16 cellular contexts compared by ENCODE assay signal in genomic region chr19:42078538-42079275, GRCh38. TPM values are rescaled to one million over a fixed set of nuclear protein-coding genes. Genes with fewer than 3 reads are reported as not detected.
DNase-seq lines count a peak whose midpoint lies in the region; ATAC-seq, FAIRE-seq and TF ChIP-seq lines count a peak whose summit lies in the region.
"Had no signal": no experiment of that assay in that cellular context is flagged by ENCODE, and none has a peak within 500 bp of the region (broad histone marks: within the 10 kb centered on the region; RNA-seq: fewer than 3 reads in every experiment).

No MANE protein-coding gene starts in this region.

- H4K20me1 ChIP-seq in HCT116 (ENCODE audit: insufficient read depth) (peaks cover under 1% of the 10 kb centered on the region; the same call in 1 of the 2 replicates), astrocyte (ENCODE audit: insufficient read depth, low read length) (peaks cover 61% of the 10 kb centered on the region)

- peak overlapping the region in 4 of 8 donors; percentile 6 to 92 (median 64) for H3K4me3 Mint-ChIP-seq in CD4-positive, alpha-beta memory T cell
- H3K4me3 Mint-ChIP-seq in astrocyte (ENCODE audit: unreplicated experiment), result peak overlapping the region; percentile 95
- peak overlapping the region; percentile 96 for H3K4me3 Mint-ChIP-seq in nephron progenitor cell

- H3K4me1 ChIP-seq in CD4-positive, alpha-beta memory T cell (ENCODE audit: insufficient read depth, low read length), result peaks cover 24% of the 10 kb centered on the region
- peaks cover 11 to 33% of the 10 kb centered on the region in 2 experiments for H3K4me1 ChIP-seq in HCT116 (ENCODE audit: control insufficient read depth in 1 of 2, insufficient read depth in 2 of 2, low read length in 2 of 2)
- peaks cover 21% of the 10 kb centered on the region for H3K4me1 ChIP-seq in astrocyte (ENCODE audit: insufficient read depth, low read length)

- no TSS peak for BruUV-seq in HCT116 (replicated peaks; lab: Mats Ljungman, UMichigan)

- peaks cover 13 to 45% of the 10 kb centered on the region in 2 donors for H3K36me3 Mint-ChIP-seq in CD4-positive, alpha-beta memory T cell
- H3K36me3 Mint-ChIP-seq in astrocyte (ENCODE audit: low read depth, unreplicated experiment) (peaks cover 15% of the 10 kb centered on the region), nephron progenitor cell (ENCODE audit: low read depth) (peaks cover 41% of the 10 kb centered on the region)

- POLR2A ChIA-PET in CD4-positive, alpha-beta memory T cell (lab: Charles Lee; ENCODE audit: partially characterized antibody), result interaction anchor here (1.4 kb wide), 1 partner anchor 219 kb away, joined by 3 read pairs; the partner anchor contains the start of gene RPS19
- POLR2A ChIA-PET in HCT116 (lab: Charles Lee), result interaction anchor here (0.6 kb wide), 1 partner anchor 51 kb away, joined by 3 read pairs; no protein-coding TSS in a partner anchor

- CTCF ChIA-PET in CD4-positive, alpha-beta memory T cell (lab: Charles Lee; ENCODE audit: partially characterized antibody), result interaction anchor here (0.6 kb wide), 1 partner anchor 31 kb away, joined by 3 read pairs; no protein-coding TSS in a partner anchor
- CTCF ChIA-PET in HCT116 (lab: Charles Lee), result interaction anchor here (1.1 kb wide), 1 partner anchor 44 kb away, joined by 5 read pairs; no protein-coding TSS in a partner anchor

- H3K9me2 ChIP-seq in HCT116 (ENCODE audit: insufficient read depth), result no peaks in the 10 kb centered on the region

- H2AFZ ChIP-seq in HCT116 (ENCODE audit: low read depth, low read length, poor library complexity, severe bottlenecking) (no peak overlapping the region), astrocyte (ENCODE audit: low read depth, low read length) (no peak overlapping the region)

- TF ChIP-seq POLR2A in HCT116 (IDR thresholded peaks at IDR 0.05; ENCODE audit: borderline replicate concordance, extremely low read depth, insufficient read depth, insufficient read length), result no peak

- H3K27me3 Mint-ChIP-seq in CD4-positive, alpha-beta memory T cell, result no peaks in the 10 kb centered on the region
- no peaks in the 10 kb centered on the region for H3K27me3 Mint-ChIP-seq in astrocyte (ENCODE audit: low read depth, unreplicated experiment)
- no peaks in the 10 kb centered on the region for H3K27me3 Mint-ChIP-seq in nephron progenitor cell (ENCODE audit: low read depth, poor library complexity)

- peaks cover 30 to 48% (median 42%) of the 10 kb centered on the region in 4 donors for H3K4me1 Mint-ChIP-seq in CD4-positive, alpha-beta memory T cell
- peaks cover 32% of the 10 kb centered on the region for H3K4me1 Mint-ChIP-seq in astrocyte (ENCODE audit: low read depth, unreplicated experiment)
- peaks cover 42% of the 10 kb centered on the region for H3K4me1 Mint-ChIP-seq in nephron progenitor cell

- TF ChIP-seq CTCF in HCT116 (IDR thresholded peaks at IDR 0.05 in 2 of 3, conservative IDR thresholded peaks at IDR 0.05 in 1 of 3; ENCODE audit: borderline replicate concordance in 1 of 3, insufficient read depth in 1 of 3, low read depth in 2 of 3, low read length in 2 of 3) (no peak), astrocyte (IDR thresholded peaks at IDR 0.05; ENCODE audit: insufficient read depth, low read depth, low read length) (no peak), nephron progenitor cell (IDR thresholded peaks at IDR 0.05) (no peak)

- intact Hi-C loops in CD4-positive, alpha-beta memory T cell (cut with micrococcal nuclease), result loop anchor here (5.0 kb wide), 2 partner anchors 216 to 344 kb away; partner anchors contain the start of gene RPS19
- intact Hi-C loops in HCT116 (cut with micrococcal nuclease), result loop anchor here (10.0 kb wide), 1 partner anchor 446 kb away; the partner anchor contains the start of gene CEACAM1

- H3K36me3 ChIP-seq in CD4-positive, alpha-beta memory T cell (ENCODE audit: insufficient read depth, low read length), result peaks cover 32% of the 10 kb centered on the region
- peaks cover 19 to 30% of the 10 kb centered on the region in 2 experiments for H3K36me3 ChIP-seq in HCT116 (ENCODE audit: control insufficient read depth in 1 of 2, insufficient read depth in 2 of 2, low read length in 2 of 2)
- peaks cover 24% of the 10 kb centered on the region for H3K36me3 ChIP-seq in astrocyte (ENCODE audit: insufficient read depth, low read length)

- ATAC-seq in HCT116, result no peak
- no peak for ATAC-seq in GM19395 (IDR thresholded peaks at IDR 0.05; ENCODE audit: unreplicated experiment)
- ATAC-seq: gastrocnemius medialis had no signal

- FAIRE-seq in astrocyte (lab: Jason Lieb, UNC), result no peak

- TF ChIP-seq RAD21 in HCT116 (IDR thresholded peaks at IDR 0.05; ENCODE audit: low read depth), result no peak

- peak overlapping the region in 4 of 7 donors; percentile 74 to 97 (median 90) for H3K27ac Mint-ChIP-seq in CD4-positive, alpha-beta memory T cell
- no peak overlapping the region for H3K27ac Mint-ChIP-seq in astrocyte (ENCODE audit: unreplicated experiment)
- no peak overlapping the region for H3K27ac Mint-ChIP-seq in nephron progenitor cell

- H3K4me3 ChIP-seq in CD4-positive, alpha-beta memory T cell (ENCODE audit: low read length in 2 of 2), result no peak overlapping the region
- no peak overlapping the region for H3K4me3 ChIP-seq in HCT116 (replicated peaks in 1 of 2; ENCODE audit: low read depth in 1 of 2, low read length in 2 of 2)
- no peak overlapping the region for H3K4me3 ChIP-seq in astrocyte (ENCODE audit: insufficient read depth, low read depth, low read length)
- H3K4me3 ChIP-seq: adrenal gland, gastrocnemius medialis, HAP-1, skin epidermis, stomach, vagina had no signal

- H3K79me2 ChIP-seq in HCT116 (ENCODE audit: insufficient read depth, low read length) (peaks cover 54% of the 10 kb centered on the region), astrocyte (ENCODE audit: insufficient read depth, low read length) (peaks cover 64% of the 10 kb centered on the region)

- H3K4me2 ChIP-seq in HCT116 (ENCODE audit: low read length) (no peak overlapping the region), astrocyte (ENCODE audit: low read length) (peak overlapping the region; percentile 9)

- H3K9me3 Mint-ChIP-seq in CD4-positive, alpha-beta memory T cell, result peaks cover 0 to 2% (median 0%) of the 10 kb centered on the region in 8 donors
- H3K9me3 Mint-ChIP-seq in astrocyte (ENCODE audit: unreplicated experiment) (peaks cover 3% of the 10 kb centered on the region), nephron progenitor cell (no peaks in the 10 kb centered on the region)

- no peaks in the 10 kb centered on the region for H3K9me3 ChIP-seq in CD4-positive, alpha-beta memory T cell (ENCODE audit: control insufficient read depth in 1 of 2, low read length in 2 of 2)
- H3K9me3 ChIP-seq in HCT116 (ENCODE audit: control insufficient read depth in 1 of 2, insufficient read depth in 1 of 2, low read depth in 1 of 2, low read length in 2 of 2), result no peaks in the 10 kb centered on the region
- no peaks in the 10 kb centered on the region for H3K9me3 ChIP-seq in astrocyte (ENCODE audit: insufficient read depth, low read depth, low read length)
- H3K9me3 ChIP-seq: adrenal gland, BLaER1, gastrocnemius medialis, HAP-1, stomach, vagina had no signal

- DNase-seq in CD4-positive, alpha-beta memory T cell, result no peak
- DNase-seq in HCT116 (ENCODE audit: low read depth, low spot score), result no peak
- DNase-seq in astrocyte (ENCODE audit: low read depth), result no peak
- DNase-seq in nephron progenitor cell, result no peak
- DNase-seq in COLO668 (lab: John Stamatoyannopoulos, UW; ENCODE audit: unreplicated experiment), result no peak
- DNase-seq in NCI-H2196 (lab: John Stamatoyannopoulos, UW; ENCODE audit: unreplicated experiment), result no peak
- DNase-seq: adrenal gland, gastrocnemius medialis, stomach had no signal

- H3K9ac ChIP-seq in HCT116 (ENCODE audit: low read length), result no peak overlapping the region
- H3K9ac ChIP-seq in astrocyte (ENCODE audit: low read length), result no peak overlapping the region

- H3K27ac ChIP-seq in CD4-positive, alpha-beta memory T cell (ENCODE audit: low read depth, low read length), result no peak overlapping the region
- H3K27ac ChIP-seq in HCT116 (ENCODE audit: low read depth, low read length), result peak overlapping the region; percentile 12; the same call in 1 of the 2 replicates
- H3K27ac ChIP-seq in astrocyte (ENCODE audit: low read depth, low read length), result no peak overlapping the region
- H3K27ac ChIP-seq: adrenal gland, gastrocnemius medialis, stomach, vagina had no signal

- RAD21 ChIA-PET in HCT116 (lab: Charles Lee; ENCODE audit: low non-redundant PET in 1 of 2, low total read pairs in 2 of 2, uncharacterized antibody in 2 of 2, unreplicated experiment in 2 of 2), result interaction anchor here in 1 of 2 experiments (0.7 kb wide), 1 partner anchor 30 kb away, joined by 3 read pairs; no protein-coding TSS in a partner anchor

- H3K27me3 ChIP-seq in CD4-positive, alpha-beta memory T cell (ENCODE audit: insufficient read depth, low read length), result no peaks in the 10 kb centered on the region
- H3K27me3 ChIP-seq in HCT116 (ENCODE audit: insufficient read depth, low read length) (no peaks in the 10 kb centered on the region), astrocyte (ENCODE audit: insufficient read depth, low read length) (no peaks in the 10 kb centered on the region)
- H3K27me3 ChIP-seq: adrenal gland, BLaER1, gastrocnemius medialis, stomach, vagina had no signal

TF ChIP-seq in HCT116, 20 proteins besides CTCF, POLR2A, EP300 and RAD21 (continues in another document):
- TF ChIP-seq FOSL1 (IDR thresholded peaks at IDR 0.05; ENCODE audit: low read depth), result no peak
- TF ChIP-seq ELF1 (IDR thresholded peaks at IDR 0.05; ENCODE audit: borderline replicate concordance, low read depth), result no peak
- TF ChIP-seq SP1 (IDR thresholded peaks at IDR 0.05; ENCODE audit: low read depth), result no peak

RNA-seq across cellular contexts. Expression of gene ZNF574, which starts 2.7 kb away (rescaled TPM):
- total RNA-seq in CD4-positive, alpha-beta memory T cell, result 10 to 100 TPM; 25.1 to 26.0 TPM
- 10 to 100 TPM; 14.8 to 24.6 TPM for polyA plus RNA-seq in CD4-positive, alpha-beta memory T cell
- 24.6 TPM for total RNA-seq in HCT116 (2021; ENCODE audit: unreplicated experiment)
- 22.3 and 25.0 TPM in 2 replicates for polyA plus RNA-seq in HCT116 (2012)
- 20.0 and 20.2 TPM in 2 replicates for total RNA-seq in astrocyte

RNA-seq across cellular contexts. Expression of gene GRIK5, which starts 8.7 kb away (rescaled TPM):
- total RNA-seq in CD4-positive, alpha-beta memory T cell, result under 1 TPM; 0.12 to 0.17 TPM
- not detected for polyA plus RNA-seq in CD4-positive, alpha-beta memory T cell
- total RNA-seq in HCT116 (2021; ENCODE audit: unreplicated experiment), result 1.7 TPM
- 1.4 and 1.5 TPM in 2 replicates for polyA plus RNA-seq in HCT116 (2012)
- total RNA-seq in astrocyte, result 9.2 and 12.1 TPM in 2 replicates
- total RNA-seq: lung microvascular endothelial cell, SK-MEL-5 had no signal

RNA-seq across cellular contexts. Expression of gene POU2F2, which starts 53.5 kb away (rescaled TPM):
- 10 to 100 TPM; 68.5 to 69.3 TPM for total RNA-seq in CD4-positive, alpha-beta memory T cell
- 10 to 100 TPM in 1 of 2 donors, 1 to 10 TPM in 1; 3.1 to 22.7 TPM for polyA plus RNA-seq in CD4-positive, alpha-beta memory T cell
- total RNA-seq in HCT116 (2021; ENCODE audit: unreplicated experiment) (0.89 TPM), astrocyte (7.7 and 8.3 TPM in 2 replicates)
- polyA plus RNA-seq in HCT116 (2012), result 0.44 and 0.56 TPM in 2 replicates
- total RNA-seq: SK-MEL-5 had no signal

Comparison
In these comparisons a context has a peak if more than half of its experiments do, and no peak if none do; other contexts are left out.
1. H3K27ac Mint-ChIP-seq: peak in CD4-positive, alpha-beta memory T cell (4 of 7); none in astrocyte (single experiment) and nephron progenitor cell (single experiment).